In genomic region chr1:155978325-155978972, GRCh38 we compare ENCODE assay signal across 8 cellular contexts. TPM values are rescaled to one million over a fixed set of nuclear protein-coding genes. Genes with fewer than 3 reads are reported as not detected.
A peak's percentile ranks its signal among the peaks of the same experiment; 100 is the strongest.
DNase-seq lines count a peak whose midpoint lies in the region; ATAC-seq and TF ChIP-seq lines count a peak whose summit lies in the region.

Gene ARHGEF2, minus strand, starts transcription at chr1:155978547. Its CDS starts 120 bp downstream, at chr1:155978427.

- intact Hi-C loops in lower leg skin (cut with DNase I; ENCODE audit: low total_unique reads) = no loop called here

- H3K4me3 ChIP-seq in GM12864 (ENCODE audit: low read depth, low read length) = peak within 1 kb of the TSS; percentile 88
- peak within 1 kb of the TSS; percentile 72 for H3K4me3 ChIP-seq in lower leg skin (ENCODE audit: low read depth, poor library complexity, severe bottlenecking)

- TF ChIP-seq CTCF in GM12864 (IDR thresholded peaks at IDR 0.05; ENCODE audit: low read depth, low read length, missing control alignments) (peak; percentile 33), lower leg skin (IDR thresholded peaks at IDR 0.05) (no peak)

- 1% methylated on average over 34 to 39 of the region's 52 CpGs for WGBS in lower leg skin, 2 donors

- TF ChIP-seq POLR2A in lower leg skin (IDR thresholded peaks at IDR 0.05) = no peak

- DNase-seq in GM12864 (ENCODE audit: low read depth) (peak; percentile 72), NCI-H460 (ENCODE audit: extremely low read depth, low read depth) (peak; percentile 77), dermis blood vessel endothelial cell (peak; percentile 54), lower leg skin (ENCODE audit: low spot score in 2 of 2) (peak; percentile 79 to 97)
- peak; percentile 67 for DNase-seq in activated CD4-positive, alpha-beta T cell treated with anti-CD3 and anti-CD28 coated beads, Interleukin-2, amount 50 U/mL, for 1 hour
- peak; percentile 77 to 86 for DNase-seq in stimulated activated CD4-positive, alpha-beta T cell treated with anti-CD3 and anti-CD28 coated beads, Interleukin-4, amount 100 ng/mL, for 4 hours

- ATAC-seq in HG02970 (IDR thresholded peaks at IDR 0.05; ENCODE audit: low FRiP score, unreplicated experiment) (peak; percentile 36), GM19452 (IDR thresholded peaks at IDR 0.05; ENCODE audit: unreplicated experiment) (no peak)

RNA-seq across cellular contexts. Expression of gene ARHGEF2, which starts in this region (rescaled TPM):
- 318 and 324 TPM in 2 replicates for total RNA-seq in NCI-H460 (2014; rRNA removed; shearing (Covaris generic))
- polyA plus RNA-seq in NCI-H460 (2014; cell fraction: nucleus; rRNA removed) = 204 and 246 TPM in 2 replicates
- total RNA-seq in dermis blood vessel endothelial cell = 101 and 147 TPM in 2 replicates
- total RNA-seq in lower leg skin = 10 to 100 TPM; 18.7 to 35.5 (median 28.3) TPM
